In the genomic region with DNA sequence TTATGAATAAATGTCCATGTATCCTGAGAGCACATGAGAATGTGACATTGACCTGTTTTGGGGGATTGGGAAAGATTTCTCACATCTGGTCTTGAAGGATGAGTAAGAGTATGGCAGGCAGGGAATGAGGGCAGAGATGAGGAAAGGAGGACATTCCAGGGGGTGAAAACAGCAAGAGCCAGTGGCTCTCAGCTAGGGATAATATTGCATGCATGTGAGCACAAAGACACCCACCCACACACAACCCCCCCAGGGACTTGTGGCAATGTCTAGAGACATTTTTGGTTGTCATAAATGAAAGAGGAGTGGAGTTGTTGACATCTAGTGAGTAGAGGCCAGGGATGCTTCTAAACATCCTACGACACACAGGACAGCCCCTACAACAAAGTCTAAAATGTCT, we compare ENCODE assay signal across 2 cellular contexts.
TF ChIP-seq lines count a peak whose summit lies in the region.

No MANE protein-coding gene starts in this region.

TF ChIP-seq in HEK293, 187 proteins besides CTCF, POLR2A, EP300 and RAD21:
- peak; percentile 24; the same call in 1 of the 2 replicates for TF ChIP-seq ZIC2 (tag by site-specific recombination; IDR thresholded peaks at IDR 0.05)
- 0 out of 2 replicates have a peak, but pooled peaks have one; percentile 17 for TF ChIP-seq EGR2 (tag by site-specific recombination; IDR thresholded peaks at IDR 0.05; ENCODE audit: low read depth)
- TF ChIP-seq, protein P1, sequence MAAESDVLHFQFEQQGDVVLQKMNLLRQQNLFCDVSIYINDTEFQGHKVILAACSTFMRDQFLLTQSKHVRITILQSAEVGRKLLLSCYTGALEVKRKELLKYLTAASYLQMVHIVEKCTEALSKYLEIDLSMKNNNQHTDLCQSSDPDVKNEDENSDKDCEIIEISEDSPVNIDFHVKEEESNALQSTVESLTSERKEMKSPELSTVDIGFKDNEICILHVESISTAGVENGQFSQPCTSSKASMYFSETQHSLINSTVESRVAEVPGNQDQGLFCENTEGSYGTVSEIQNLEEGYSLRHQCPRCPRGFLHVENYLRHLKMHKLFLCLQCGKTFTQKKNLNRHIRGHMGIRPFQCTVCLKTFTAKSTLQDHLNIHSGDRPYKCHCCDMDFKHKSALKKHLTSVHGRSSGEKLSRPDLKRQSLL (tag by site-specific recombination; IDR thresholded peaks at IDR 0.05), result no peak
- TF ChIP-seq GLIS1 (tag by site-specific recombination; IDR thresholded peaks at IDR 0.05), result peak; percentile 82
- TF ChIP-seq ZFHX2 (tag by site-specific recombination; conservative IDR thresholded peaks at IDR 0.05), result peak; percentile 49; the same call in 1 of the 2 replicates
- peak; percentile 38; the same call in 1 of the 2 replicates for TF ChIP-seq ZNF341 (tag by site-specific recombination; IDR thresholded peaks at IDR 0.05; ENCODE audit: low read depth)

TF ChIP-seq in endothelial cell of umbilical vein, 7 proteins besides CTCF, POLR2A, EP300 and RAD21:
- TF ChIP-seq POLR2AphosphoS5 (IDR thresholded peaks at IDR 0.05; ENCODE audit: insufficient read depth, low read depth, low read length), result no peak
- TF ChIP-seq MYC (IDR thresholded peaks at IDR 0.05; ENCODE audit: low read depth, low read length), result no peak
